8 cellular contexts compared by ENCODE assay signal in the genomic region with DNA sequence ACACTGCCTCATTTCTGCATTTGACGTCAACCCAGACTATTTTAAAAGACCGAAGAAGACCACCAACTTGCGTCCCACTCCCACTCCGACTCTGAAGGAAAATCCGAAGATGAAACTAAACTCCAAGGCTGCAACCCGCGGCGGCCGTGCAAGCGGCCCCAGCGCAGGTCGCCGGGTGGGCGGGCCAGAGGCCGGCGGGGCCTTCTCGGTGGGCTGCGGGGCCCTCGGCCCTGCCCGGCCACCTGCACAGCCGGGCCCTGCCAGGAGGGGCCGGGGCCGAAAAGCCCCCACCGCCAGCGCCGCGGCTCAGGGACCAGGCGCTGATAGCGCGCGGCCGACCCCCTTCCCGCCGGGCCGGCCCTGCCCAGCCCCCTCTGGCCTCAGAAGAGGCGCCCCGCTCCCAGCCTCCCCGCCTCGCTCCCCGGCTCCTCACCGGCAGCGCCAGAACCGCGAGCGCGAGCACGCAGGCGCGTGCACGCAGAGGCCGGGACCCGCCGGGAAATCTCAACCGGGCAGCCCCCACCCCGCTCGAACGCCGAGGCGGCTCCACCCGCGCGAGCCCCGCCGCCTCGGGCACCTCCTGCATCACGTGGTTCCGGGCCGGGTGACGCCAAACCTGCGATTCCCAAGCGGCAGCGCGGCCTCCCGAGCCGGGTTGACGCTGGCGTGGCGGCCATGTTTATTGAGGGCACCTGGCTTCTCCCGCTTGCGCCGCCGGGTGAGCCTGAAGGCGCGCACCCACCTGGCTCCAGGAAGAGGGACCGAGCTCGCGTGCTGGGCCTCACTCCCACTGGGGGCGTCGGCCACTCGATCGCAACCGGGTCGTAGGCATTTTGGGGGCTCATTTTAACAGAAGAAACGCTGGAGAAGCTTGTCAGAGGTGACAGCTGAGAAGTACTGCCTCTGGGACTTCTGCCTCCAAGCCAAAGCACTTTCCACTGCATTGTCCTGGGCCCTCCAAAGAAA. TPM values are rescaled to one million over a fixed set of nuclear protein-coding genes. Genes with fewer than 3 reads are reported as not detected.
DNase-seq lines count a peak whose midpoint lies in the region; ATAC-seq and TF ChIP-seq lines count a peak whose summit lies in the region.

A gene (minus strand): TSS at position 589 of the 966 bp plus-strand sequence. CDS start 1,170 bp downstream, outside the sequence.

- H3K4me3 Mint-ChIP-seq in activated T-cell treated with anti-CD3 and anti-CD28 coated beads, Interleukin-2, amount 50 U/mL, for 72 hours: peak within 1 kb of the TSS; percentile 89 to 96

- DNase-seq in DMS53 (lab: John Stamatoyannopoulos, UW): peak; percentile 98
- DNase-seq in KG1 (lab: John Stamatoyannopoulos, UW): peak; percentile 84
- DNase-seq in activated T-cell treated with anti-CD3 and anti-CD28 coated beads, Interleukin-2, amount 50 U/mL, for 72 hours: peak; percentile 96
- DNase-seq in esophagus muscularis mucosa (ENCODE audit: extremely low spot score): peak; percentile 99
- DNase-seq in myocyte (ENCODE audit: low read depth): peak; percentile 97
- peak; percentile 91 for DNase-seq in stimulated activated CD8-positive, alpha-beta memory T cell treated with anti-CD3 and anti-CD28 coated beads, Interleukin-7, amount 100 ng/mL, for 48 hours (ENCODE audit: extremely low read depth in 1 of 2, low read depth in 1 of 2)

- no peak for TF ChIP-seq EP300 in esophagus muscularis mucosa (IDR thresholded peaks at IDR 0.05)

- H3K36me3 Mint-ChIP-seq in activated T-cell treated with anti-CD3 and anti-CD28 coated beads, Interleukin-2, amount 50 U/mL, for 72 hours (ENCODE audit: insufficient read depth in 2 of 2): peaks cover 2 to 6% of the 10 kb centered on the region in 2 donors

- ATAC-seq in GM21737 (IDR thresholded peaks at IDR 0.05; ENCODE audit: unreplicated experiment): peak; percentile 94
- peak; percentile 95 to 96 for ATAC-seq in activated T-cell treated with anti-CD3 and anti-CD28 coated beads, Interleukin-2, amount 50 U/mL, for 72 hours (replicated peaks in 1 of 2)

- peak within 1 kb of the TSS; percentile 83 to 88 (median 84) for H3K27ac ChIP-seq in esophagus muscularis mucosa (replicated peaks in 1 of 4)

- WGBS in esophagus muscularis mucosa: 0% methylated on average over 14 of the region's 94 CpGs

- TF ChIP-seq CTCF in esophagus muscularis mucosa (IDR thresholded peaks at IDR 0.05): peak in 1 of 3 experiments; percentile 7

- H3K9me3 ChIP-seq in esophagus muscularis mucosa: no peaks in the 10 kb centered on the region

- intact Hi-C loops in esophagus muscularis mucosa (cut with DNase I): no loop called here

- H3K9me3 Mint-ChIP-seq in activated T-cell treated with anti-CD3 and anti-CD28 coated beads, Interleukin-2, amount 50 U/mL, for 72 hours: no peaks in the 10 kb centered on the region

- H3K27ac Mint-ChIP-seq in activated T-cell treated with anti-CD3 and anti-CD28 coated beads, Interleukin-2, amount 50 U/mL, for 72 hours: peak within 1 kb of the TSS; percentile 83

- H3K4me3 ChIP-seq in esophagus muscularis mucosa: peak within 1 kb of the TSS; percentile 81 to 98 (median 89)

- peaks cover 55% of the 10 kb centered on the region for H3K4me1 Mint-ChIP-seq in activated T-cell treated with anti-CD3 and anti-CD28 coated beads, Interleukin-2, amount 50 U/mL, for 72 hours (ENCODE audit: low read depth)

- H3K27me3 Mint-ChIP-seq in activated T-cell treated with anti-CD3 and anti-CD28 coated beads, Interleukin-2, amount 50 U/mL, for 72 hours (ENCODE audit: low read depth): no peaks in the 10 kb centered on the region

- no peaks in the 10 kb centered on the region for H3K27me3 ChIP-seq in esophagus muscularis mucosa

- peaks cover 12 to 43% (median 16%) of the 10 kb centered on the region in 4 donors for H3K4me1 ChIP-seq in esophagus muscularis mucosa

- TF ChIP-seq POLR2A in esophagus muscularis mucosa (IDR thresholded peaks at IDR 0.05; ENCODE audit: low read depth): no peak

- H3K36me3 ChIP-seq in esophagus muscularis mucosa: peaks cover 3 to 22% (median 11%) of the 10 kb centered on the region in 4 donors

TF ChIP-seq in PFSK-1, 5 proteins besides CTCF, POLR2A, EP300 and RAD21:
- TF ChIP-seq POLR2AphosphoS5 (IDR thresholded peaks at IDR 0.05; ENCODE audit: low read depth, low read length) (peak; percentile 65), SIN3A (IDR thresholded peaks at IDR 0.05; ENCODE audit: borderline replicate concordance, insufficient read depth, low read length) (no peak), FOXP2 (optimal IDR thresholded peaks at IDR 0.05; ENCODE audit: borderline replicate concordance, extremely low read depth, extremely low read length, insufficient read depth) (peak; percentile 83), TAF1 (IDR thresholded peaks at IDR 0.05; ENCODE audit: borderline replicate concordance, insufficient read depth, low read length) (no peak; the same call in 1 of the 2 replicates)
- TF ChIP-seq, protein P1, sequence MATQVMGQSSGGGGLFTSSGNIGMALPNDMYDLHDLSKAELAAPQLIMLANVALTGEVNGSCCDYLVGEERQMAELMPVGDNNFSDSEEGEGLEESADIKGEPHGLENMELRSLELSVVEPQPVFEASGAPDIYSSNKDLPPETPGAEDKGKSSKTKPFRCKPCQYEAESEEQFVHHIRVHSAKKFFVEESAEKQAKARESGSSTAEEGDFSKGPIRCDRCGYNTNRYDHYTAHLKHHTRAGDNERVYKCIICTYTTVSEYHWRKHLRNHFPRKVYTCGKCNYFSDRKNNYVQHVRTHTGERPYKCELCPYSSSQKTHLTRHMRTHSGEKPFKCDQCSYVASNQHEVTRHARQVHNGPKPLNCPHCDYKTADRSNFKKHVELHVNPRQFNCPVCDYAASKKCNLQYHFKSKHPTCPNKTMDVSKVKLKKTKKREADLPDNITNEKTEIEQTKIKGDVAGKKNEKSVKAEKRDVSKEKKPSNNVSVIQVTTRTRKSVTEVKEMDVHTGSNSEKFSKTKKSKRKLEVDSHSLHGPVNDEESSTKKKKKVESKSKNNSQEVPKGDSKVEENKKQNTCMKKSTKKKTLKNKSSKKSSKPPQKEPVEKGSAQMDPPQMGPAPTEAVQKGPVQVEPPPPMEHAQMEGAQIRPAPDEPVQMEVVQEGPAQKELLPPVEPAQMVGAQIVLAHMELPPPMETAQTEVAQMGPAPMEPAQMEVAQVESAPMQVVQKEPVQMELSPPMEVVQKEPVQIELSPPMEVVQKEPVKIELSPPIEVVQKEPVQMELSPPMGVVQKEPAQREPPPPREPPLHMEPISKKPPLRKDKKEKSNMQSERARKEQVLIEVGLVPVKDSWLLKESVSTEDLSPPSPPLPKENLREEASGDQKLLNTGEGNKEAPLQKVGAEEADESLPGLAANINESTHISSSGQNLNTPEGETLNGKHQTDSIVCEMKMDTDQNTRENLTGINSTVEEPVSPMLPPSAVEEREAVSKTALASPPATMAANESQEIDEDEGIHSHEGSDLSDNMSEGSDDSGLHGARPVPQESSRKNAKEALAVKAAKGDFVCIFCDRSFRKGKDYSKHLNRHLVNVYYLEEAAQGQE (IDR thresholded peaks at IDR 0.05; ENCODE audit: insufficient read depth in 1 of 2, low read depth in 2 of 2, low read length in 2 of 2): 0 out of 4 replicates have a peak, but pooled peaks of 1 of the 2 experiments have one; percentile 0

RNA-seq across cellular contexts. Expression of the gene that starts here (rescaled TPM):
- 0.82 TPM for polyA plus RNA-seq in PFSK-1 (2012; ENCODE audit: insufficient read length, low read depth)
- total RNA-seq in activated T-cell treated with anti-CD3 and anti-CD28 coated beads, Interleukin-2, amount 50 U/mL, for 72 hours: 1 to 10 TPM; 3.5 to 5.1 TPM
- total RNA-seq in esophagus muscularis mucosa (10 to 100 TPM in 3 of 4 donors, 1 to 10 TPM in 1; 4.6 to 13.0 (median 11.7) TPM), myocyte (15.1 and 26.1 TPM in 2 replicates)
- polyA plus RNA-seq in myocyte (2012): 6.0 TPM

Comparison
In these comparisons a context has a peak if more than half of its experiments do, and no peak if none do; other contexts are left out.
1. Peak in every context shown above with its lines: DNase-seq, ATAC-seq, H3K4me3 ChIP-seq and H3K27ac ChIP-seq.